36 cellular contexts compared by ENCODE assay signal in genomic region chr11:1433568-1433967, GRCh38. TPM values are rescaled to one million over a fixed set of nuclear protein-coding genes. Genes with fewer than 3 reads are reported as not detected.
"Had no signal": no experiment of that assay in that cellular context is flagged by ENCODE, and none has a peak within 500 bp of the region (broad histone marks: within the 10 kb centered on the region; RNA-seq: fewer than 3 reads in every experiment).

No MANE protein-coding gene starts in this region.

- H3K27me3 ChIP-seq: ascending aorta, cardiac muscle cell had no signal

- H3K27ac ChIP-seq: ascending aorta, cardiac muscle cell, VCaP had no signal

- H3K36me3 Mint-ChIP-seq: activated CD4-positive, alpha-beta memory T cell treated with anti-CD3 and anti-CD28 coated beads for 36 hours; activated CD8-positive, alpha-beta memory T cell treated with anti-CD3 and anti-CD28 coated beads, Interleukin-2, amount 10 ng/mL, durations not matched to agents 7 days and 5 days; activated naive CD4-positive, alpha-beta T cell treated with anti-CD3 and anti-CD28 coated beads, Interleukin-2, amount 10 ng/mL, durations not matched to agents 7 days and 5 days; activated naive CD4-positive, alpha-beta T cell treated with anti-CD3 and anti-CD28 coated beads, Interleukin-2, amount 50 U/mL, for 24 hours; activated naive CD8-positive, alpha-beta T cell; activated naive CD8-positive, alpha-beta T cell treated with anti-CD3 and anti-CD28 coated beads, Interleukin-2, amount 10 ng/mL, durations not matched to agents 7 days and 5 days; brain had no signal

- H3K4me1 Mint-ChIP-seq: activated B cell treated with CpG ODN at 0.5 μM for 24 hours; activated CD4-positive, alpha-beta T cell treated with anti-CD3 and anti-CD28 coated beads, Interleukin-2, amount 10 ng/mL, durations not matched to agents 24 days and 14 days; activated CD8-positive, alpha-beta memory T cell treated with anti-CD3 and anti-CD28 coated beads, Interleukin-2, amount 10 ng/mL, durations not matched to agents 7 days and 5 days; activated naive CD4-positive, alpha-beta T cell treated with anti-CD3 and anti-CD28 coated beads, Interleukin-2, amount 10 ng/mL, durations not matched to agents 7 days and 5 days; activated naive CD4-positive, alpha-beta T cell treated with anti-CD3 and anti-CD28 coated beads, Interleukin-2, amount 50 U/mL, for 24 hours; activated naive CD8-positive, alpha-beta T cell treated with anti-CD3 and anti-CD28 coated beads, Interleukin-2, amount 10 ng/mL, durations not matched to agents 7 days and 5 days; activated naive CD8-positive, alpha-beta T cell treated with anti-CD3 and anti-CD28 coated beads, Interleukin-2, amount 50 U/mL, for 24 hours; central memory CD8-positive, alpha-beta T cell had no signal

- H3K9me3 ChIP-seq: ascending aorta had no signal

- H3K27me3 Mint-ChIP-seq: activated B cell treated with CpG ODN at 0.5 μM for 24 hours; activated CD4-positive, alpha-beta T cell treated with anti-CD3 and anti-CD28 coated beads, Interleukin-2, amount 10 ng/mL, durations not matched to agents 24 days and 14 days; activated CD8-positive, alpha-beta memory T cell treated with anti-CD3 and anti-CD28 coated beads, Interleukin-2, amount 10 ng/mL, durations not matched to agents 7 days and 5 days; activated naive CD4-positive, alpha-beta T cell treated with anti-CD3 and anti-CD28 coated beads, Interleukin-2, amount 10 ng/mL, durations not matched to agents 7 days and 5 days; activated naive CD4-positive, alpha-beta T cell treated with anti-CD3 and anti-CD28 coated beads, Interleukin-2, amount 50 U/mL, for 24 hours; activated naive CD8-positive, alpha-beta T cell; activated naive CD8-positive, alpha-beta T cell treated with anti-CD3 and anti-CD28 coated beads, Interleukin-2, amount 10 ng/mL, durations not matched to agents 7 days and 5 days; activated naive CD8-positive, alpha-beta T cell treated with anti-CD3 and anti-CD28 coated beads, Interleukin-2, amount 50 U/mL, for 24 hours; activated T-cell treated with anti-CD3 and anti-CD28 coated beads, Interleukin-2, amount 50 U/mL, for 24 hours; brain; central memory CD8-positive, alpha-beta T cell had no signal

- ATAC-seq: activated CD8-positive, alpha-beta memory T cell treated with anti-CD3 and anti-CD28 coated beads, Interleukin-2, amount 10 ng/mL, durations not matched to agents 7 days and 5 days; activated CD8-positive, alpha-beta T cell treated with anti-CD3 and anti-CD28 coated beads, Interleukin-2, amount 10 ng/mL, durations not matched to agents 7 days and 5 days; activated naive CD8-positive, alpha-beta T cell treated with anti-CD3 and anti-CD28 coated beads, Interleukin-2, amount 50 U/mL, for 24 hours had no signal

- H3K36me3 ChIP-seq: ascending aorta, cardiac muscle cell had no signal

- H3K4me1 ChIP-seq: ascending aorta had no signal

- H3K27ac Mint-ChIP-seq: activated B cell treated with CpG ODN at 0.5 μM for 24 hours; activated CD4-positive, alpha-beta memory T cell treated with anti-CD3 and anti-CD28 coated beads for 36 hours; activated CD4-positive, alpha-beta T cell treated with anti-CD3 and anti-CD28 coated beads, Interleukin-2, amount 10 ng/mL, durations not matched to agents 24 days and 14 days; activated CD8-positive, alpha-beta memory T cell treated with anti-CD3 and anti-CD28 coated beads, Interleukin-2, amount 10 ng/mL, durations not matched to agents 7 days and 5 days; activated CD8-positive, alpha-beta T cell treated with anti-CD3 and anti-CD28 coated beads, Interleukin-2, amount 10 ng/mL, durations not matched to agents 7 days and 5 days; activated naive CD4-positive, alpha-beta T cell treated with anti-CD3 and anti-CD28 coated beads, Interleukin-2, amount 10 ng/mL, durations not matched to agents 7 days and 5 days; activated naive CD4-positive, alpha-beta T cell treated with anti-CD3 and anti-CD28 coated beads, Interleukin-2, amount 50 U/mL, for 24 hours; activated naive CD8-positive, alpha-beta T cell; activated naive CD8-positive, alpha-beta T cell treated with anti-CD3 and anti-CD28 coated beads, Interleukin-2, amount 10 ng/mL, durations not matched to agents 7 days and 5 days; activated naive CD8-positive, alpha-beta T cell treated with anti-CD3 and anti-CD28 coated beads, Interleukin-2, amount 50 U/mL, for 24 hours; activated T-cell treated with anti-CD3 and anti-CD28 coated beads, Interleukin-2, amount 50 U/mL, for 24 hours; activated T-helper 2 cell treated with anti-CD3 and anti-CD28 coated beads, Interferon-gamma antibody, Interleukin-2, Interleukin-4, amounts not matched to agents 10 μg/mL and 5 μg/mL and 100 μg/mL, durations not matched to agents 14 hours and 24 hours and 36 hours; T-helper 1 cell treated with Interleukin-12 subunit alpha and Interleukin-12 subunit beta and Interleukin-4 antibody, amounts not matched to agents 30 μg/mL and 1 μg/mL, for 36 hours; T-helper 2 cell treated with Interferon-gamma antibody and Interleukin-4, amounts not matched to agents 5 μg/mL and 100 μg/mL, for 36 hours had no signal

- H3K9me3 Mint-ChIP-seq: activated CD4-positive, alpha-beta memory T cell treated with anti-CD3 and anti-CD28 coated beads for 36 hours; activated CD4-positive, alpha-beta T cell treated with anti-CD3 and anti-CD28 coated beads, Interleukin-2, amount 10 ng/mL, durations not matched to agents 24 days and 14 days; activated naive CD4-positive, alpha-beta T cell treated with anti-CD3 and anti-CD28 coated beads, Interleukin-2, amount 50 U/mL, for 24 hours; activated naive CD8-positive, alpha-beta T cell treated with anti-CD3 and anti-CD28 coated beads, Interleukin-2, amount 10 ng/mL, durations not matched to agents 7 days and 5 days; activated naive CD8-positive, alpha-beta T cell treated with anti-CD3 and anti-CD28 coated beads, Interleukin-2, amount 50 U/mL, for 24 hours; activated T-cell treated with anti-CD3 and anti-CD28 coated beads, Interleukin-2, amount 50 U/mL, for 24 hours; activated T-helper 2 cell treated with anti-CD3 and anti-CD28 coated beads, Interferon-gamma antibody, Interleukin-2, Interleukin-4, amounts not matched to agents 10 μg/mL and 5 μg/mL and 100 μg/mL, durations not matched to agents 14 hours and 24 hours and 36 hours; brain; central memory CD8-positive, alpha-beta T cell; T-helper 1 cell treated with Interleukin-12 subunit alpha and Interleukin-12 subunit beta and Interleukin-4 antibody, amounts not matched to agents 30 μg/mL and 1 μg/mL, for 36 hours; T-helper 2 cell treated with Interferon-gamma antibody and Interleukin-4, amounts not matched to agents 5 μg/mL and 100 μg/mL, for 36 hours had no signal

- DNase-seq: activated B cell treated with CpG ODN at 0.5 μM for 24 hours; activated CD4-positive, alpha-beta memory T cell treated with anti-CD3 and anti-CD28 coated beads for 36 hours; activated CD4-positive, alpha-beta T cell treated with anti-CD3 and anti-CD28 coated beads for 4 hours; activated CD4-positive, alpha-beta T cell treated with anti-CD3 and anti-CD28 coated beads, Interleukin-2, amount 10 ng/mL, durations not matched to agents 24 days and 14 days; activated CD4-positive, alpha-beta T cell treated with anti-CD3 and anti-CD28 coated beads, Interleukin-2, amount 50 U/mL, for 1 hour; activated CD4-positive, alpha-beta T cell treated with anti-CD3 and anti-CD28 coated beads, Interleukin-2, amount 50 U/mL, for 4 hours; activated CD4-positive, CD25-positive, alpha-beta regulatory T cell treated with anti-CD3 and anti-CD28 coated beads, Interleukin-2, amount 50 U/mL, for 72 hours; activated CD8-positive, alpha-beta memory T cell treated with anti-CD3 and anti-CD28 coated beads for 24 hours; activated CD8-positive, alpha-beta memory T cell treated with anti-CD3 and anti-CD28 coated beads, Interleukin-2, amount 10 ng/mL, durations not matched to agents 7 days and 5 days; activated CD8-positive, alpha-beta memory T cell treated with anti-CD3 and anti-CD28 coated beads, Interleukin-2, amount 50 U/mL, for 48 hours; activated CD8-positive, alpha-beta T cell treated with anti-CD3 and anti-CD28 coated beads, Interleukin-2, amount 10 ng/mL, durations not matched to agents 7 days and 5 days; activated effector memory CD4-positive, alpha-beta T cell treated with Interleukin-2 at 50 U/mL for 16 hours; activated gamma-delta T cell; activated naive CD4-positive, alpha-beta T cell treated with anti-CD3 and anti-CD28 coated beads, Interleukin-2, amount 10 ng/mL, durations not matched to agents 7 days and 5 days; activated naive CD4-positive, alpha-beta T cell treated with Interleukin-2 at 50 U/mL for 16 hours; activated naive CD8-positive, alpha-beta T cell treated with anti-CD3 and anti-CD28 coated beads, Interleukin-2, amount 10 ng/mL, durations not matched to agents 7 days and 5 days; activated naive CD8-positive, alpha-beta T cell treated with anti-CD3 and anti-CD28 coated beads, Interleukin-2, amount 50 U/mL, for 24 hours; activated T-cell treated with anti-CD3 and anti-CD28 coated beads, Interleukin-2, amount 50 U/mL, for 24 hours; activated T-cell treated with anti-CD3 and anti-CD28 coated beads, Interleukin-2, amount 50 U/mL, for 48 hours; amygdala; caudate nucleus; cerebellar nuclear complex; T-helper 1 cell; T-helper 2 cell; T-helper 9 cell had no signal

- H3K4me3 ChIP-seq: ascending aorta, cardiac muscle cell had no signal

- H3K4me3 Mint-ChIP-seq: activated B cell treated with CpG ODN at 0.5 μM for 24 hours; activated CD4-positive, alpha-beta memory T cell treated with anti-CD3 and anti-CD28 coated beads for 36 hours; activated CD4-positive, alpha-beta T cell treated with anti-CD3 and anti-CD28 coated beads, Interleukin-2, amount 10 ng/mL, durations not matched to agents 24 days and 14 days; activated CD8-positive, alpha-beta memory T cell treated with anti-CD3 and anti-CD28 coated beads, Interleukin-2, amount 10 ng/mL, durations not matched to agents 7 days and 5 days; activated CD8-positive, alpha-beta T cell treated with anti-CD3 and anti-CD28 coated beads, Interleukin-2, amount 10 ng/mL, durations not matched to agents 7 days and 5 days; activated naive CD4-positive, alpha-beta T cell treated with anti-CD3 and anti-CD28 coated beads, Interleukin-2, amount 10 ng/mL, durations not matched to agents 7 days and 5 days; activated naive CD4-positive, alpha-beta T cell treated with anti-CD3 and anti-CD28 coated beads, Interleukin-2, amount 50 U/mL, for 24 hours; activated naive CD8-positive, alpha-beta T cell; activated naive CD8-positive, alpha-beta T cell treated with anti-CD3 and anti-CD28 coated beads, Interleukin-2, amount 10 ng/mL, durations not matched to agents 7 days and 5 days; activated naive CD8-positive, alpha-beta T cell treated with anti-CD3 and anti-CD28 coated beads, Interleukin-2, amount 50 U/mL, for 24 hours; activated T-cell treated with anti-CD3 and anti-CD28 coated beads, Interleukin-2, amount 50 U/mL, for 24 hours; brain; central memory CD8-positive, alpha-beta T cell; T-helper 1 cell treated with Interleukin-12 subunit alpha and Interleukin-12 subunit beta and Interleukin-4 antibody, amounts not matched to agents 30 μg/mL and 1 μg/mL, for 36 hours; T-helper 2 cell treated with Interferon-gamma antibody and Interleukin-4, amounts not matched to agents 5 μg/mL and 100 μg/mL, for 36 hours had no signal

RNA-seq across cellular contexts. Expression of gene BRSK2, which starts 43.8 kb away (rescaled TPM):
- total RNA-seq: bronchial epithelial cell had no signal
